In genomic region chr2:20487392-20488135, GRCh38 we compare ENCODE assay signal across 21 cellular contexts. TPM values are rescaled to one million over a fixed set of nuclear protein-coding genes. Genes with fewer than 3 reads are reported as not detected.
DNase-seq lines count a peak whose midpoint lies in the region; ATAC-seq lines count a peak whose summit lies in the region.
"Had no signal": no experiment of that assay in that cellular context is flagged by ENCODE, and none has a peak within 500 bp of the region (broad histone marks: within the 10 kb centered on the region; RNA-seq: fewer than 3 reads in every experiment).

No MANE protein-coding gene starts in this region.

- no peaks in the 10 kb centered on the region for H3K79me2 ChIP-seq in Karpas-422 (ENCODE audit: low read length)

- no peaks in the 10 kb centered on the region for H4K20me1 ChIP-seq in Karpas-422 (ENCODE audit: insufficient read depth, low read depth, low read length)

- H3K9me3 ChIP-seq in Karpas-422 (ENCODE audit: low read length) (no peaks in the 10 kb centered on the region), mesodermal cell (ENCODE audit: control insufficient read depth, low read length) (no peaks in the 10 kb centered on the region), aorta (ENCODE audit: control insufficient read depth, low read length) (no peaks in the 10 kb centered on the region)
- H3K9me3 ChIP-seq: esophagus squamous epithelium had no signal

- ATAC-seq in aorta (ENCODE audit: low FRiP score) (no peak), GM21526 (IDR thresholded peaks at IDR 0.05; ENCODE audit: low FRiP score, unreplicated experiment) (no peak), HG03432 (IDR thresholded peaks at IDR 0.05; ENCODE audit: unreplicated experiment) (no peak)
- ATAC-seq: PC-3; stimulated activated naive CD8-positive, alpha-beta T cell treated with anti-CD3 and anti-CD28 coated beads, Interleukin-15, Interleukin-2, amounts not matched to agents 100 U/mL and 50 U/mL, for 24 hours had no signal

- H3K4me3 ChIP-seq in Karpas-422 (ENCODE audit: low read length) (no peak overlapping the region), mesodermal cell (ENCODE audit: extremely low read depth, insufficient read depth, low read length, poor library complexity, severe bottlenecking) (no peak overlapping the region), aorta (ENCODE audit: low read length in 2 of 2) (no peak overlapping the region)
- H3K4me3 ChIP-seq: esophagus squamous epithelium had no signal

- H3K27ac ChIP-seq in Karpas-422 (ENCODE audit: low read length): no peak overlapping the region
- peak overlapping the region; percentile 76 for H3K27ac ChIP-seq in mesodermal cell (ENCODE audit: low read depth, low read length, severe bottlenecking)
- no peak overlapping the region for H3K27ac ChIP-seq in aorta (ENCODE audit: low read depth in 1 of 2, low read length in 2 of 2)
- H3K27ac ChIP-seq: brain microvascular endothelial cell had no signal

- H3K27me3 ChIP-seq in Karpas-422 (ENCODE audit: low read length): no peaks in the 10 kb centered on the region
- no peaks in the 10 kb centered on the region for H3K27me3 ChIP-seq in aorta (ENCODE audit: control insufficient read depth in 1 of 2, insufficient read depth in 2 of 2, low read length in 1 of 2)
- H3K27me3 ChIP-seq: brain microvascular endothelial cell, esophagus squamous epithelium had no signal

- H2AFZ ChIP-seq in Karpas-422 (ENCODE audit: low read length): no peak overlapping the region

- no peak overlapping the region for H3K9ac ChIP-seq in Karpas-422 (ENCODE audit: low read length)

- no peaks in the 10 kb centered on the region for H3K9me2 ChIP-seq in Karpas-422 (replicated peaks; ENCODE audit: insufficient read depth, low read length)

- intact Hi-C loops in aorta (cut with DNase I): no loop called here

- H3K36me3 ChIP-seq in Karpas-422 (ENCODE audit: insufficient read depth, low read length): no peaks in the 10 kb centered on the region
- H3K36me3 ChIP-seq in mesodermal cell (ENCODE audit: control insufficient read depth, insufficient read depth, low read length): no peaks in the 10 kb centered on the region
- H3K36me3 ChIP-seq in aorta (ENCODE audit: control insufficient read depth in 1 of 2, insufficient read depth in 2 of 2, low read length in 1 of 2): no peaks in the 10 kb centered on the region
- H3K36me3 ChIP-seq: brain microvascular endothelial cell, esophagus squamous epithelium had no signal

- H3K4me2 ChIP-seq in Karpas-422 (ENCODE audit: low read depth, low read length, poor library complexity, severe bottlenecking): no peak overlapping the region

- peak; percentile 4 for DNase-seq in D341Med (ENCODE audit: low spot score)
- peak; percentile 31 for DNase-seq in Karpas-422
- DNase-seq in ecto neural progenitor cell (ENCODE audit: low spot score): peak; percentile 69
- DNase-seq in kidney glomerular epithelial cell (lab: John Stamatoyannopoulos, UW): no peak
- DNase-seq in aorta: no peak
- DNase-seq: activated CD4-positive, alpha-beta T cell treated with anti-CD3 and anti-CD28 coated beads, Interleukin-2, amount 10 ng/mL, durations not matched to agents 24 days and 14 days; activated naive CD4-positive, alpha-beta T cell treated with anti-CD3 and anti-CD28 coated beads for 36 hours; activated T-cell treated with anti-CD3 and anti-CD28 coated beads for 4 hours; brain microvascular endothelial cell; CD4-positive, alpha-beta memory T cell; dermis blood vessel endothelial cell; DMS79 treated with DMSO at 0.1 percent for 48 hours; esophagus squamous epithelium; glutamatergic neuron; NCI-H2081 treated with DMSO at 0.1 percent for 48 hours; nephron progenitor cell; PC-3; stimulated activated naive CD8-positive, alpha-beta T cell treated with anti-CD3 and anti-CD28 coated beads, Interleukin-15, Interleukin-2, amounts not matched to agents 100 U/mL and 50 U/mL, for 24 hours had no signal

- 31 to 34% methylated on average over 6 to 8 of the region's 9 CpGs for WGBS in mesodermal cell (ENCODE audit: insufficient coverage in 2 of 2), 2 experiments
- 95 to 98% methylated on average over 9 of the region's 9 CpGs for WGBS in aorta, 2 donors

- peaks cover 24% of the 10 kb centered on the region for H3K4me1 ChIP-seq in Karpas-422 (ENCODE audit: low read length)
- H3K4me1 ChIP-seq in mesodermal cell (ENCODE audit: control insufficient read depth, insufficient read depth, low read length, poor library complexity, severe bottlenecking): peaks cover 32% of the 10 kb centered on the region
- H3K4me1 ChIP-seq in aorta (ENCODE audit: control insufficient read depth in 1 of 2, insufficient read depth in 2 of 2, low read length in 2 of 2): peaks cover 0 to 4% of the 10 kb centered on the region in 2 donors

RNA-seq across cellular contexts. Expression of gene RHOB, which starts 40.7 kb away (rescaled TPM):
- not detected in 2 replicates for total RNA-seq in Karpas-422 (2014; rRNA removed; shearing (Covaris generic); ENCODE audit: low replicate concordance)
- 198 TPM for polyA plus RNA-seq in mesodermal cell (2013, experiment 1 of 2)
- 134 TPM for polyA plus RNA-seq in mesodermal cell (2013, experiment 2 of 2)
- 1,000 to 10,000 TPM in 1 of 2 donors, 100 to 1,000 TPM in 1; 271 to 1,049 TPM for total RNA-seq in aorta
- polyA plus RNA-seq in aorta: 100 to 1,000 TPM; 150 to 580 TPM

Comparison
In these comparisons a context has a peak if more than half of its experiments do, and no peak if none do; other contexts are left out.
1. DNase-seq: peak in D341Med (single experiment), Karpas-422 (single experiment) and ecto neural progenitor cell (single experiment); none in kidney glomerular epithelial cell (single experiment) and aorta (0 of 2).
2. RNA of gene RHOB, which starts 40.7 kb away (total RNA-seq): 271 to 1,049 TPM in aorta; not detected in Karpas-422; every median in the first group is over 100 times any median in the second.